In genomic region chr20:36017034-36017951, GRCh38 we compare ENCODE assay signal across 13 cellular contexts. TPM values are rescaled to one million over a fixed set of nuclear protein-coding genes. Genes with fewer than 3 reads are reported as not detected.
DNase-seq lines count a peak whose midpoint lies in the region; ATAC-seq and TF ChIP-seq lines count a peak whose summit lies in the region.
"Had no signal": no experiment of that assay in that cellular context is flagged by ENCODE, and none has a peak within 500 bp of the region (broad histone marks: within the 10 kb centered on the region; RNA-seq: fewer than 3 reads in every experiment).

No MANE protein-coding gene starts in this region.

- ATAC-seq in body of pancreas (peak; percentile 90), GM21619 (IDR thresholded peaks at IDR 0.05; ENCODE audit: unreplicated experiment) (no peak), T-cell (replicated peaks in 1 of 4) (no peak), HG03457 (IDR thresholded peaks at IDR 0.05; ENCODE audit: unreplicated experiment) (no peak)
- ATAC-seq: GM12878, natural killer cell had no signal

- intact Hi-C loops in body of pancreas (cut with DNase I) (no loop called here), testis (cut with DNase I; ENCODE audit: low total_unique reads) (no loop called here)

- H3K27ac Mint-ChIP-seq in T-cell, result no peak overlapping the region
- H3K27ac Mint-ChIP-seq: activated CD4-positive, alpha-beta T cell treated with anti-CD3 and anti-CD28 coated beads, Interleukin-2, amount 10 ng/mL, durations not matched to agents 7 days and 5 days; natural killer cell had no signal

- in situ Hi-C loops in KBM-7 (cut with MboI; ENCODE audit: low pct_unique_long_range_greater_than_20kb, low sequenced_read_pairs), result no loop called here

- H3K27me3 Mint-ChIP-seq in T-cell, result no peaks in the 10 kb centered on the region
- H3K27me3 Mint-ChIP-seq: activated CD4-positive, alpha-beta T cell treated with anti-CD3 and anti-CD28 coated beads, Interleukin-2, amount 10 ng/mL, durations not matched to agents 7 days and 5 days had no signal

- WGBS in body of pancreas, 2 donors, result 43 to 62% methylated on average over 11 of the region's 11 CpGs
- 56 to 65% methylated on average over 11 of the region's 11 CpGs for WGBS in testis, 2 donors

- H3K4me1 Mint-ChIP-seq in T-cell, result no peaks in the 10 kb centered on the region
- H3K4me1 Mint-ChIP-seq: activated CD4-positive, alpha-beta T cell treated with anti-CD3 and anti-CD28 coated beads, Interleukin-2, amount 10 ng/mL, durations not matched to agents 7 days and 5 days; natural killer cell had no signal

- CTCF ChIA-PET in HEK293 (lab: Yijun Ruan, JAX) (interaction anchor here (0.6 to 1.7 kb wide), 4 partner anchors 25 to 870 kb away, joined by 3 to 7 read pairs (median 4); no protein-coding TSS in a partner anchor), T-cell (lab: Charles Lee) (interaction anchor here in 1 of 2 donors (0.8 kb wide), 1 partner anchor 25 kb away, joined by 3 read pairs; no protein-coding TSS in a partner anchor)

- no peak overlapping the region for H3K27ac ChIP-seq in HEK293 (ENCODE audit: extremely low read depth, low read depth, low read length)
- peak overlapping the region; percentile 40 to 77 (median 66) for H3K27ac ChIP-seq in body of pancreas
- H3K27ac ChIP-seq in testis, result peak overlapping the region; percentile 50 to 70

- H3K9me3 ChIP-seq in HEK293 (ENCODE audit: control insufficient read depth, insufficient read depth, low read depth, low read length) (no peaks in the 10 kb centered on the region), body of pancreas (no peaks in the 10 kb centered on the region), testis (no peaks in the 10 kb centered on the region)

- H3K9me3 Mint-ChIP-seq in T-cell, result no peaks in the 10 kb centered on the region
- H3K9me3 Mint-ChIP-seq: activated CD4-positive, alpha-beta T cell treated with anti-CD3 and anti-CD28 coated beads, Interleukin-2, amount 10 ng/mL, durations not matched to agents 7 days and 5 days; natural killer cell had no signal

- no peaks in the 10 kb centered on the region for H3K27me3 ChIP-seq in body of pancreas
- H3K27me3 ChIP-seq in kidney epithelial cell (ENCODE audit: control insufficient read depth, insufficient read depth, low read length), result no peaks in the 10 kb centered on the region
- H3K27me3 ChIP-seq in testis, result no peaks in the 10 kb centered on the region

- POLR2A ChIA-PET in HEK293 (lab: Yijun Ruan, JAX), result interaction anchor here (0.6 kb wide), 2 partner anchors 18 to 622 kb away, joined by 3 to 5 read pairs; no protein-coding TSS in a partner anchor
- POLR2A ChIA-PET in T-cell (lab: Charles Lee), result no interaction called here

- TF ChIP-seq POLR2A in body of pancreas (IDR thresholded peaks at IDR 0.05), result peak in 1 of 3 donors; percentile 38
- no peak for TF ChIP-seq POLR2A in testis (IDR thresholded peaks at IDR 0.05)

- no peak overlapping the region for H3K4me3 ChIP-seq in HEK293 (ENCODE audit: low read depth, low read length)
- H3K4me3 ChIP-seq in body of pancreas, result no peak overlapping the region
- no peak overlapping the region for H3K4me3 ChIP-seq in kidney epithelial cell (ENCODE audit: low read depth, low read length)
- no peak overlapping the region for H3K4me3 ChIP-seq in testis
- H3K4me3 ChIP-seq: GM12878 had no signal

- TF ChIP-seq CTCF in HEK293 (tag by site-specific recombination; IDR thresholded peaks at IDR 0.05), result no peak
- no peak for TF ChIP-seq CTCF in body of pancreas (IDR thresholded peaks at IDR 0.05)
- no peak for TF ChIP-seq CTCF in kidney epithelial cell (IDR thresholded peaks at IDR 0.05; ENCODE audit: insufficient read depth, low read length, poor library complexity, severe bottlenecking)
- no peak for TF ChIP-seq CTCF in testis (IDR thresholded peaks at IDR 0.05)

- H3K4me3 Mint-ChIP-seq in T-cell, result no peak overlapping the region
- H3K4me3 Mint-ChIP-seq: activated CD4-positive, alpha-beta T cell treated with anti-CD3 and anti-CD28 coated beads, Interleukin-2, amount 10 ng/mL, durations not matched to agents 7 days and 5 days; natural killer cell had no signal

- H3K36me3 ChIP-seq in HEK293 (ENCODE audit: control insufficient read depth in 2 of 2, insufficient read depth in 1 of 2, low read length in 2 of 2) (no peaks in the 10 kb centered on the region), body of pancreas (replicated peaks in 1 of 2; ENCODE audit: insufficient read depth in 1 of 2, low read depth in 2 of 2) (no peaks in the 10 kb centered on the region), kidney epithelial cell (ENCODE audit: control insufficient read depth, insufficient read depth, low read length) (no peaks in the 10 kb centered on the region), testis (ENCODE audit: low read depth, missing control alignments) (no peaks in the 10 kb centered on the region)

- no peaks in the 10 kb centered on the region for H3K36me3 Mint-ChIP-seq in T-cell
- H3K36me3 Mint-ChIP-seq: natural killer cell had no signal

- DNase-seq in body of pancreas, result peak; percentile 56 to 77 (median 71)
- peak; percentile 72 for DNase-seq in kidney epithelial cell (ENCODE audit: low read depth)
- DNase-seq in testis, result peak; percentile 70
- no peak for DNase-seq in T-cell
- no peak for DNase-seq in KBM-7
- DNase-seq: activated CD4-positive, alpha-beta T cell treated with anti-CD3 and anti-CD28 coated beads, Interleukin-2, amount 10 ng/mL, durations not matched to agents 7 days and 5 days; natural killer cell; NCI-H1694 treated with DMSO at 0.1 percent for 48 hours; stimulated activated naive CD4-positive, alpha-beta T cell had no signal

- no peaks in the 10 kb centered on the region for H3K4me1 ChIP-seq in HEK293 (ENCODE audit: control insufficient read depth, insufficient read depth, low read length)
- H3K4me1 ChIP-seq in body of pancreas, result peaks cover 13% of the 10 kb centered on the region
- peaks cover 22% of the 10 kb centered on the region for H3K4me1 ChIP-seq in testis

TF ChIP-seq in HEK293, 187 proteins besides CTCF, POLR2A, EP300 and RAD21 (continues in another document):
- TF ChIP-seq ZNF561 (tag by site-specific recombination; IDR thresholded peaks at IDR 0.05; ENCODE audit: borderline replicate concordance) (no peak), ZBTB21 (tag by site-specific recombination; IDR thresholded peaks at IDR 0.05) (no peak), ZNF280D (tag by site-specific recombination; IDR thresholded peaks at IDR 0.05) (no peak), ZNF670 (tag by site-specific recombination; IDR thresholded peaks at IDR 0.05; ENCODE audit: low read depth) (no peak), REPIN1 (tag by site-specific recombination; IDR thresholded peaks at IDR 0.05; ENCODE audit: low read depth) (no peak), EGR2 (tag by site-specific recombination; IDR thresholded peaks at IDR 0.05; ENCODE audit: low read depth) (peak; percentile 70), ZNF677 (tag by site-specific recombination; IDR thresholded peaks at IDR 0.05) (no peak), ZBTB8A (tag by site-specific recombination; IDR thresholded peaks at IDR 0.05) (peak; percentile 17; the same call in 1 of the 2 replicates), ZFHX2 (tag by site-specific recombination; conservative IDR thresholded peaks at IDR 0.05) (peak; percentile 71)

RNA-seq across cellular contexts. Expression of gene CNBD2, which starts 48.9 kb away (rescaled TPM):
- 10 to 100 TPM in 1 of 2 donors, 1 to 10 TPM in 1; 8.0 to 23.4 TPM for total RNA-seq in body of pancreas
- 3.3 and 5.6 TPM in 2 replicates for total RNA-seq in kidney epithelial cell
- total RNA-seq in testis, result 10 to 100 TPM; 19.7 to 28.3 TPM
- polyA plus RNA-seq in testis (ENCODE audit: insufficient read depth, low read depth, low replicate concordance), result 46.6 TPM
- 10 to 100 TPM in 2 of 5 donors, 1 to 10 TPM in 3; 5.3 to 20.1 (median 7.4) TPM for total RNA-seq in T-cell

Comparison
In these comparisons a context has a peak if more than half of its experiments do, and no peak if none do; other contexts are left out.
1. DNase-seq: peak in body of pancreas (4 of 4), kidney epithelial cell (single experiment) and testis (single experiment); none in T-cell (0 of 34) and KBM-7 (single experiment).